8 cellular contexts compared by ENCODE assay signal in genomic region chr15:77875066-77875721, GRCh38.
DNase-seq lines count a peak whose midpoint lies in the region; ATAC-seq, FAIRE-seq and TF ChIP-seq lines count a peak whose summit lies in the region.
"Not testable (repeated sequence)": the region's sequence is repeated elsewhere in the genome, so short reads cannot be mapped to it uniquely, and the experiment has no call there.

No MANE protein-coding gene starts in this region.

- not testable (repeated sequence) for H3K4me1 Mint-ChIP-seq in Calu3 (ENCODE audit: low read depth, unreplicated experiment); stimulated activated effector memory CD8-positive, alpha-beta T cell treated with anti-CD3 and anti-CD28 coated beads, Interleukin-12 subunit alpha, Interleukin-12 subunit beta, amount 100 ng/mL, for 72 hours
- H3K4me1 Mint-ChIP-seq in nephron: peaks cover 21% of the 10 kb centered on the region

- not testable (repeated sequence) for H3K36me3 Mint-ChIP-seq in Calu3 (ENCODE audit: insufficient read depth, unreplicated experiment); nephron (ENCODE audit: low read depth); stimulated activated effector memory CD8-positive, alpha-beta T cell treated with anti-CD3 and anti-CD28 coated beads, Interleukin-12 subunit alpha, Interleukin-12 subunit beta, amount 100 ng/mL, for 72 hours

- RAD21 ChIA-PET in GM12878 (lab: Charles Lee; ENCODE audit: unreplicated experiment): interaction anchor here (0.6 to 3.7 kb wide), 6 partner anchors 19 to 339 kb away, joined by 3 to 19 read pairs (median 4); no protein-coding TSS in a partner anchor

- not testable (repeated sequence) for TF ChIP-seq POLR2A in GM12878 (IDR thresholded peaks at IDR 0.05; ENCODE audit: low read depth, low read length)

- not testable (repeated sequence) for H3K4me1 ChIP-seq in GM12878 (ENCODE audit: control insufficient read depth, insufficient read depth, low read length); cardiac muscle cell (ENCODE audit: low read depth)

- CTCF ChIA-PET in Calu3 (lab: Charles Lee) (interaction anchor here (0.7 to 1.0 kb wide), 3 partner anchors 10 to 242 kb away, joined by 3 to 4 read pairs (median 3); no protein-coding TSS in a partner anchor), GM12878 (lab: Yijun Ruan, JAX) (interaction anchor here (0.6 to 4.3 kb wide), 17 partner anchors 9 to 895 kb away, joined by 3 to 37 read pairs (median 5); partner anchors contain the start of gene LINGO1)

- ATAC-seq in GM12878: peak; percentile 90
- ATAC-seq in stimulated activated effector memory CD8-positive, alpha-beta T cell treated with anti-CD3 and anti-CD28 coated beads, Interleukin-12 subunit alpha, Interleukin-12 subunit beta, amount 100 ng/mL, for 72 hours: peak; percentile 68

- not testable (repeated sequence) for H3K9me3 Mint-ChIP-seq in Calu3 (ENCODE audit: low read depth, unreplicated experiment); nephron; stimulated activated effector memory CD8-positive, alpha-beta T cell treated with anti-CD3 and anti-CD28 coated beads, Interleukin-12 subunit alpha, Interleukin-12 subunit beta, amount 100 ng/mL, for 72 hours

- not testable (repeated sequence) for BruUV-seq in Calu3 (replicated peaks; lab: Mats Ljungman, UMichigan); GM12878 (replicated peaks; lab: Mats Ljungman, UMichigan)

- 7% methylated on average over 13 of the region's 13 CpGs for WGBS in GM12878 (ENCODE audit: insufficient coverage, insufficient replicate concordance, low lambda C conversion rate, missing lambda C conversion rate)

- not testable (repeated sequence) for H3K27ac Mint-ChIP-seq in Calu3 (ENCODE audit: unreplicated experiment); nephron; stimulated activated effector memory CD8-positive, alpha-beta T cell treated with anti-CD3 and anti-CD28 coated beads, Interleukin-12 subunit alpha, Interleukin-12 subunit beta, amount 100 ng/mL, for 72 hours

- SMC1A ChIA-PET in GM12878 (lab: Charles Lee; ENCODE audit: uncharacterized antibody, unreplicated experiment): interaction anchor here (1.2 to 1.8 kb wide), 2 partner anchors 26 to 332 kb away, joined by 5 to 6 read pairs; no protein-coding TSS in a partner anchor

- H4K20me1 ChIP-seq in GM12878 (ENCODE audit: control insufficient read depth, insufficient read depth): not testable (repeated sequence)

- not testable (repeated sequence) for H3K27ac ChIP-seq in GM12878 (ENCODE audit: control insufficient read depth, insufficient read depth); cardiac muscle cell

- peak; percentile 43 for TF ChIP-seq RAD21 in GM12878 (IDR thresholded peaks at IDR 0.05; ENCODE audit: insufficient read depth, low read depth, low read length)

- FAIRE-seq in HTR-8/SVneo (lab: Jason Lieb, UNC) (peak; percentile 79), GM12878 (lab: Jason Lieb, UNC) (peak; percentile 80)

- not testable (repeated sequence) for H3K4me3 Mint-ChIP-seq in Calu3 (ENCODE audit: low read depth, unreplicated experiment); nephron; stimulated activated effector memory CD8-positive, alpha-beta T cell treated with anti-CD3 and anti-CD28 coated beads, Interleukin-12 subunit alpha, Interleukin-12 subunit beta, amount 100 ng/mL, for 72 hours

- H3K9me3 ChIP-seq in GM12878 (replicated peaks; ENCODE audit: control insufficient read depth, insufficient read depth, low read length); cardiac muscle cell (ENCODE audit: low read depth): not testable (repeated sequence)

- not testable (repeated sequence) for H3K27me3 ChIP-seq in GM12878 (replicated peaks in 1 of 2; ENCODE audit: control insufficient read depth in 2 of 2, insufficient read depth in 2 of 2, low read length in 1 of 2); cardiac muscle cell

- H3K79me2 ChIP-seq in GM12878 (ENCODE audit: control insufficient read depth, insufficient read depth, low read length): not testable (repeated sequence)

- TF ChIP-seq EP300 in GM12878 (IDR thresholded peaks at IDR 0.05; ENCODE audit: borderline replicate concordance in 1 of 2, control insufficient read depth in 1 of 2, low read depth in 2 of 2, low read length in 2 of 2): not testable (repeated sequence)

- POLR2A ChIA-PET in GM12878 (lab: Charles Lee): not testable (repeated sequence)

- not testable (repeated sequence) for H3K4me2 ChIP-seq in GM12878 (ENCODE audit: control insufficient read depth, insufficient read depth)

- peaks cover 43% of the 10 kb centered on the region for H3K27me3 Mint-ChIP-seq in Calu3 (ENCODE audit: unreplicated experiment)
- H3K27me3 Mint-ChIP-seq in nephron (ENCODE audit: low read depth): peaks cover 22% of the 10 kb centered on the region

- H3K4me3 ChIP-seq in WI38 (ENCODE audit: low read depth, low read length); GM12878; cardiac muscle cell: not testable (repeated sequence)

- H3K36me3 ChIP-seq in GM12878 (ENCODE audit: control insufficient read depth in 2 of 2, insufficient read depth in 2 of 2, low read length in 1 of 2); cardiac muscle cell: not testable (repeated sequence)

- H2AFZ ChIP-seq in GM12878 (ENCODE audit: control insufficient read depth, low read depth, low read length): not testable (repeated sequence)

- H3K9ac ChIP-seq in GM12878 (ENCODE audit: control insufficient read depth, insufficient read depth, low read length): not testable (repeated sequence)

- in situ Hi-C loops in GM12878 (cut with MboI): not testable (repeated sequence)

- intact Hi-C loops in Calu3 (cut with micrococcal nuclease; ENCODE audit: unreplicated experiment): not testable (repeated sequence)
- intact Hi-C loops in GM12878 (cut with micrococcal nuclease; ENCODE audit: unreplicated experiment): loop anchor here (1.0 kb wide), 1 partner anchor 241 kb away; no protein-coding TSS in a partner anchor

- peak; percentile 74 for DNase-seq in Calu3
- peak; percentile 43 for DNase-seq in HTR-8/SVneo (ENCODE audit: insufficient read length, low spot score)
- peak; percentile 44 for DNase-seq in NCI-H524 treated with DMSO at 0.1 percent for 48 hours (lab: John Stamatoyannopoulos, UW)
- not testable (repeated sequence) for DNase-seq in GM12878 (ENCODE audit: low read depth, low spot score)
- DNase-seq in cardiac muscle cell (ENCODE audit: low read depth in 1 of 2, low spot score in 1 of 2): peak; percentile 62 to 90
- DNase-seq in stimulated activated effector memory CD8-positive, alpha-beta T cell treated with anti-CD3 and anti-CD28 coated beads, Interleukin-12 subunit alpha, Interleukin-12 subunit beta, amount 100 ng/mL, for 72 hours (ENCODE audit: low spot score in 2 of 2): peak in 1 of 2 donors; percentile 70

- TF ChIP-seq CTCF in Calu3 (IDR thresholded peaks at IDR 0.05; ENCODE audit: unreplicated experiment): peak; percentile 70
- TF ChIP-seq CTCF in WI38 (IDR thresholded peaks at IDR 0.05; ENCODE audit: low read depth, low read length): peak; percentile 48
- TF ChIP-seq CTCF in GM12878 (IDR thresholded peaks at IDR 0.05 in 2 of 3, conservative IDR thresholded peaks at IDR 0.05 in 1 of 3; ENCODE audit: control insufficient read depth in 2 of 3, extremely low read depth in 1 of 3, insufficient read depth in 1 of 3, low read depth in 3 of 3, low read length in 3 of 3): peak; percentile 55 to 66 (median 62)
- TF ChIP-seq CTCF in cardiac muscle cell (IDR thresholded peaks at IDR 0.05; ENCODE audit: low read depth, low read length): peak; percentile 59
- peak; percentile 57 to 67 (median 67) for TF ChIP-seq CTCF in nephron (IDR thresholded peaks at IDR 0.05; ENCODE audit: unreplicated experiment in 3 of 3)

TF ChIP-seq in GM12878, 131 proteins besides CTCF, POLR2A, EP300 and RAD21:
- peak; percentile 32; the same call in 1 of the 2 replicates for TF ChIP-seq SMC3 (IDR thresholded peaks at IDR 0.05; ENCODE audit: borderline replicate concordance, low read length)
